7 cellular contexts compared by ENCODE assay signal in genomic region chr3:177057768-177058167, GRCh38.
DNase-seq lines count a peak whose midpoint lies in the region; ATAC-seq lines count a peak whose summit lies in the region.

No MANE protein-coding gene starts in this region.

- DNase-seq in activated T-cell treated with anti-CD3 and anti-CD28 coated beads for 24 hours (ENCODE audit: low read depth) (peak; percentile 32), midbrain (lab: John Stamatoyannopoulos, UW) (no peak), HuH-7 (ENCODE audit: low spot score) (no peak), RKO (ENCODE audit: low spot score) (no peak)
- DNase-seq in stimulated activated CD8-positive, alpha-beta memory T cell treated with anti-CD3 and anti-CD28 coated beads, Interleukin-15, amount 100 ng/mL, for 48 hours (ENCODE audit: low read depth in 2 of 2): peak; percentile 11 to 34

- ATAC-seq in GM19372 (IDR thresholded peaks at IDR 0.05; ENCODE audit: low read depth, unreplicated experiment) (peak; percentile 76), HG03066 (IDR thresholded peaks at IDR 0.05; ENCODE audit: low read depth, unreplicated experiment) (peak; percentile 91)

Comparison
In these comparisons a context has a peak if more than half of its experiments do, and no peak if none do; other contexts are left out.
1. DNase-seq: peak in activated T-cell treated with anti-CD3 and anti-CD28 coated beads for 24 hours (single experiment) and stimulated activated CD8-positive, alpha-beta memory T cell treated with anti-CD3 and anti-CD28 coated beads, Interleukin-15, amount 100 ng/mL, for 48 hours (2 of 2); none in midbrain (single experiment), HuH-7 (single experiment) and RKO (single experiment).